In genomic region chr3:94417963-94418455, GRCh38 we compare ENCODE assay signal across 30 cellular contexts.
"Had no signal": no experiment of that assay in that cellular context is flagged by ENCODE, and none has a peak within 500 bp of the region (broad histone marks: within the 10 kb centered on the region; RNA-seq: fewer than 3 reads in every experiment).

No MANE protein-coding gene starts in this region.

- H3K9me3 ChIP-seq: ovary, psoas muscle, right lobe of liver, sigmoid colon, suprapubic skin, testis, tibial artery, transverse colon, upper lobe of right lung, uterus had no signal

- H3K4me1 Mint-ChIP-seq: naive thymus-derived CD4-positive, alpha-beta T cell; nephron progenitor cell; stimulated activated memory B cell treated with anti-CD40 and anti-IgM and Interleukin-4, amounts not matched to agents 10 μg/mL and 1 μg/mL and 100 μg/mL, for 72 hours; stimulated activated naive CD8-positive, alpha-beta T cell treated with anti-CD3 and anti-CD28 coated beads, Interleukin-15, amount 100 ng/mL, for 72 hours had no signal

- H2AFZ ChIP-seq: parathyroid adenoma had no signal

- H3K36me3 ChIP-seq: ovary, right lobe of liver, sigmoid colon, suprapubic skin, tibial artery, transverse colon, upper lobe of right lung, uterus had no signal

- H3K27ac Mint-ChIP-seq: naive thymus-derived CD4-positive, alpha-beta T cell; natural killer cell treated with Interleukin-12 subunit alpha and Interleukin-12 subunit beta and Interleukin-15 and Interleukin-18, amount 100 ng/mL, for 72 hours; nephron progenitor cell; progenitor cell of endocrine pancreas; stimulated activated memory B cell treated with anti-CD40 and anti-IgM and Interleukin-4, amounts not matched to agents 10 μg/mL and 1 μg/mL and 100 μg/mL, for 72 hours; type B pancreatic cell had no signal

- H3K4me1 ChIP-seq: parathyroid adenoma, psoas muscle, right lobe of liver, suprapubic skin, testis, tibial artery, transverse colon, upper lobe of right lung, uterus had no signal

- H3K36me3 Mint-ChIP-seq: naive thymus-derived CD4-positive, alpha-beta T cell; natural killer cell treated with Interleukin-12 subunit alpha and Interleukin-12 subunit beta and Interleukin-15 and Interleukin-18, amount 100 ng/mL, for 72 hours; stimulated activated memory B cell treated with anti-CD40 and anti-IgM and Interleukin-4, amounts not matched to agents 10 μg/mL and 1 μg/mL and 100 μg/mL, for 72 hours; type B pancreatic cell had no signal

- H3K4me3 Mint-ChIP-seq: naive thymus-derived CD4-positive, alpha-beta T cell; natural killer cell treated with Interleukin-12 subunit alpha and Interleukin-12 subunit beta and Interleukin-15 and Interleukin-18, amount 100 ng/mL, for 72 hours; nephron progenitor cell; neural crest cell; stimulated activated memory B cell treated with anti-CD40 and anti-IgM and Interleukin-4, amounts not matched to agents 10 μg/mL and 1 μg/mL and 100 μg/mL, for 72 hours; stimulated activated naive CD8-positive, alpha-beta T cell treated with anti-CD3 and anti-CD28 coated beads, Interleukin-15, amount 100 ng/mL, for 72 hours; type B pancreatic cell had no signal

- DNase-seq: naive thymus-derived CD4-positive, alpha-beta T cell; nephron progenitor cell; occipital lobe; right lobe of liver; sigmoid colon; small intestine; stimulated activated CD4-positive, alpha-beta T cell treated with anti-CD3 and anti-CD28 coated beads, Interleukin-12 subunit alpha, Interleukin-12 subunit beta, amount 100 ng/mL, for 4 hours; stimulated activated CD4-positive, alpha-beta T cell treated with anti-CD3 and anti-CD28 coated beads, Interleukin-1b, Interleukin-23, amount 100 ng/mL, for 48 hours; stimulated activated CD4-positive, alpha-beta T cell treated with anti-CD3 and anti-CD28 coated beads, Interleukin-4, amount 100 ng/mL, for 1 hour; stimulated activated CD4-positive, alpha-beta T cell treated with anti-CD3 and anti-CD28 coated beads, Interleukin-4, amount 100 ng/mL, for 4 hours; stimulated activated CD8-positive, alpha-beta memory T cell treated with anti-CD3 and anti-CD28 coated beads, Interleukin-4, amount 100 ng/mL, for 48 hours; stimulated activated naive CD4-positive, alpha-beta T cell; stimulated activated naive CD8-positive, alpha-beta T cell treated with anti-CD3 and anti-CD28 coated beads, Interleukin-15, amount 100 ng/mL, for 72 hours; stimulated activated naive CD8-positive, alpha-beta T cell treated with anti-CD3 and anti-CD28 coated beads, Interleukin-15, Interleukin-2, amounts not matched to agents 100 U/mL and 50 U/mL, for 24 hours; substantia nigra; testis; transverse colon; upper lobe of right lung; uterus had no signal

- H3K4me3 ChIP-seq: ovary, psoas muscle, right lobe of liver, sigmoid colon, suprapubic skin, testis, tibial artery, transverse colon, upper lobe of right lung, uterus had no signal

- H3K27ac ChIP-seq: ovary, parathyroid adenoma, psoas muscle, right lobe of liver, sigmoid colon, suprapubic skin, testis, tibial artery, transverse colon, upper lobe of right lung, uterus had no signal

- H3K27me3 ChIP-seq: ovary, right lobe of liver, sigmoid colon, suprapubic skin, testis, tibial artery, transverse colon, upper lobe of right lung, uterus had no signal

- H3K9me3 Mint-ChIP-seq: nephron progenitor cell had no signal

- H3K9ac ChIP-seq: parathyroid adenoma had no signal

- ATAC-seq: naive thymus-derived CD4-positive, alpha-beta T cell; natural killer cell treated with Interleukin-12 subunit alpha and Interleukin-12 subunit beta and Interleukin-15 and Interleukin-18, amount 100 ng/mL, for 72 hours; psoas muscle; right cardiac atrium; stimulated activated memory B cell treated with anti-CD40 and anti-IgM and Interleukin-4, amounts not matched to agents 10 μg/mL and 1 μg/mL and 100 μg/mL, for 72 hours; stimulated activated naive CD8-positive, alpha-beta T cell treated with anti-CD3 and anti-CD28 coated beads, Interleukin-15, amount 100 ng/mL, for 72 hours; stimulated activated naive CD8-positive, alpha-beta T cell treated with anti-CD3 and anti-CD28 coated beads, Interleukin-15, Interleukin-2, amounts not matched to agents 100 U/mL and 50 U/mL, for 24 hours; upper lobe of right lung had no signal

- H3K27me3 Mint-ChIP-seq: naive thymus-derived CD4-positive, alpha-beta T cell; natural killer cell treated with Interleukin-12 subunit alpha and Interleukin-12 subunit beta and Interleukin-15 and Interleukin-18, amount 100 ng/mL, for 72 hours; progenitor cell of endocrine pancreas; stimulated activated memory B cell treated with anti-CD40 and anti-IgM and Interleukin-4, amounts not matched to agents 10 μg/mL and 1 μg/mL and 100 μg/mL, for 72 hours; stimulated activated naive CD8-positive, alpha-beta T cell treated with anti-CD3 and anti-CD28 coated beads, Interleukin-15, amount 100 ng/mL, for 72 hours; type B pancreatic cell had no signal
